Comparison of ENCODE assay signal across 18 cellular contexts in the genomic region with DNA sequence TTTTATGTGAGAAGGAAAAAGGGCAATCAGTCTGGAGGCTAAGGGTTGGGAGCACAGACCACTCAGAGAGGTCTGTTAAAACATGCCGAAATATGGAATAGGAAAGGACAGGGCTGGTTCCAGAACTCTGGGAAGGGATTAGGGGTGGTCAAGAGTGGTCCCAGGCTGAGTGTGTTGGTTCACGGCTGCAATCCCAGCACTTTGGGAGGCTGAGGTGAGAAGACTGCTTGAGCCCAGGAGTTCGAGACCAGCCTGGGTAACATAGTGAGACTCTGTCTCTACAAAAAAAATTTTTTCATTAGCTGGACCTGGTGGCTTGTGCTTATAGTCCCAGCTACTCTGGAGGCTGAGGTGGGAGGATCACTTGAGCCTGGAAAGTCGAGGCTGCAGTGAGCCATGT. TPM values are rescaled to one million over a fixed set of nuclear protein-coding genes. Genes with fewer than 3 reads are reported as not detected.
"Had no signal": no experiment of that assay in that cellular context is flagged by ENCODE, and none has a peak within 500 bp of the region (broad histone marks: within the 10 kb centered on the region; RNA-seq: fewer than 3 reads in every experiment).

No MANE protein-coding gene starts in this region.

RNA-seq across cellular contexts. Expression of a gene that starts 1.8 kb away (rescaled TPM):
- total RNA-seq: dermis microvascular lymphatic vessel endothelial cell, endodermal cell, esophagus mucosa, esophagus squamous epithelium, gastrocnemius medialis, glomerular endothelial cell, heart right ventricle, left cardiac atrium, left lung, left ventricle myocardium superior, lower leg skin, lower lobe of right lung, lung microvascular endothelial cell, mesenteric fat pad, mesothelial cell of epicardium, mucosa of descending colon, myocyte had no signal

RNA-seq across cellular contexts. Expression of a gene that starts 27.8 kb away (rescaled TPM):
- total RNA-seq: dermis microvascular lymphatic vessel endothelial cell, endodermal cell, glomerular endothelial cell, kidney epithelial cell, lung microvascular endothelial cell, mesothelial cell of epicardium, myocyte had no signal

RNA-seq across cellular contexts. Expression of a gene that starts 58.8 kb away (rescaled TPM):
- total RNA-seq: dermis microvascular lymphatic vessel endothelial cell, esophagus mucosa, esophagus squamous epithelium, gastrocnemius medialis, glomerular endothelial cell, left lung, left ventricle myocardium superior, lower lobe of right lung, lung microvascular endothelial cell, myocyte had no signal
